ENCODE assay signal across 24 cellular contexts in genomic region chr11:61684870-61685610, GRCh38. TPM values are rescaled to one million over a fixed set of nuclear protein-coding genes. Genes with fewer than 3 reads are reported as not detected.
DNase-seq lines count a peak whose midpoint lies in the region; ATAC-seq and TF ChIP-seq lines count a peak whose summit lies in the region.
"Had no signal": no experiment of that assay in that cellular context is flagged by ENCODE, and none has a peak within 500 bp of the region (broad histone marks: within the 10 kb centered on the region; RNA-seq: fewer than 3 reads in every experiment).

No MANE protein-coding gene starts in this region.

- H2AFZ ChIP-seq in fibroblast of lung (ENCODE audit: low read length) (no peak overlapping the region), osteoblast (ENCODE audit: low read length) (no peak overlapping the region)
- H2AFZ ChIP-seq: parathyroid adenoma had no signal

- no peak overlapping the region for H3K27ac ChIP-seq in fibroblast of lung (ENCODE audit: insufficient read depth, low read length)
- H3K27ac ChIP-seq in osteoblast (ENCODE audit: low read depth, low read length): no peak overlapping the region
- no peak overlapping the region for H3K27ac ChIP-seq in ascending aorta
- H3K27ac ChIP-seq: gastrocnemius medialis, parathyroid adenoma, thyroid gland, vagina had no signal

- no peak overlapping the region for H3K4me3 ChIP-seq in fibroblast of lung (replicated peaks in 1 of 4; ENCODE audit: control extremely low read depth in 1 of 4, insufficient read depth in 1 of 4, low read depth in 3 of 4, low read length in 4 of 4)
- H3K4me3 ChIP-seq in osteoblast (ENCODE audit: insufficient read depth, low read length): no peak overlapping the region
- no peak overlapping the region for H3K4me3 ChIP-seq in ascending aorta
- H3K4me3 ChIP-seq: gastrocnemius medialis, thyroid gland, vagina had no signal

- H3K27me3 ChIP-seq in fibroblast of lung (ENCODE audit: control insufficient read depth, insufficient read depth, low read length) (no peaks in the 10 kb centered on the region), osteoblast (ENCODE audit: insufficient read depth, low read length) (no peaks in the 10 kb centered on the region), ascending aorta (peaks cover 4% of the 10 kb centered on the region)
- H3K27me3 ChIP-seq: gastrocnemius medialis, thyroid gland, vagina had no signal

- TF ChIP-seq CTCF in fibroblast of lung (conservative IDR thresholded peaks at IDR 0.05 in 1 of 2, IDR thresholded peaks at IDR 0.05 in 1 of 2; ENCODE audit: low read depth in 1 of 2, low read length in 2 of 2) (no peak), osteoblast (IDR thresholded peaks at IDR 0.05; ENCODE audit: extremely low read depth, low read depth, low read length) (no peak), ascending aorta (IDR thresholded peaks at IDR 0.05) (no peak)

- H3K9me3 Mint-ChIP-seq in activated naive CD8-positive, alpha-beta T cell treated with anti-CD3 and anti-CD28 coated beads, Interleukin-2, amount 50 U/mL, for 24 hours: no peaks in the 10 kb centered on the region
- H3K9me3 Mint-ChIP-seq in activated naive CD8-positive, alpha-beta T cell treated with anti-CD3 and anti-CD28 coated beads for 36 hours: no peaks in the 10 kb centered on the region
- no peaks in the 10 kb centered on the region for H3K9me3 Mint-ChIP-seq in T-cell
- H3K9me3 Mint-ChIP-seq: activated CD4-positive, alpha-beta memory T cell treated with anti-CD3 and anti-CD28 coated beads, Interleukin-2, amount 10 ng/mL, durations not matched to agents 7 days and 5 days; dendritic cell treated with granulocyte-macrophage colony-stimulating factor and Interleukin-4, amounts not matched to agents 40 ng/mL and 50 ng/mL, for 4 days had no signal

- H3K27ac Mint-ChIP-seq in activated naive CD8-positive, alpha-beta T cell treated with anti-CD3 and anti-CD28 coated beads, Interleukin-2, amount 50 U/mL, for 24 hours: no peak overlapping the region
- H3K27ac Mint-ChIP-seq in activated naive CD8-positive, alpha-beta T cell treated with anti-CD3 and anti-CD28 coated beads for 36 hours: no peak overlapping the region
- H3K27ac Mint-ChIP-seq in T-cell: peak overlapping the region in 1 of 2 donors; percentile 8
- H3K27ac Mint-ChIP-seq: activated CD4-positive, alpha-beta memory T cell treated with anti-CD3 and anti-CD28 coated beads, Interleukin-2, amount 10 ng/mL, durations not matched to agents 7 days and 5 days; activated naive CD8-positive, alpha-beta T cell; dendritic cell treated with granulocyte-macrophage colony-stimulating factor and Interleukin-4, amounts not matched to agents 40 ng/mL and 50 ng/mL, for 4 days had no signal

- ATAC-seq in activated naive CD8-positive, alpha-beta T cell treated with anti-CD3 and anti-CD28 coated beads, Interleukin-2, amount 50 U/mL, for 24 hours: peak; percentile 11
- ATAC-seq in T-cell (replicated peaks in 1 of 4): no peak
- ATAC-seq: gastrocnemius medialis, left colon had no signal

- CTCF ChIA-PET in T-cell (lab: Charles Lee): interaction anchor here (1.0 to 1.5 kb wide), 2 partner anchors 9 to 48 kb away, joined by 3 to 4 read pairs; no protein-coding TSS in a partner anchor

- DNase-seq in activated naive CD8-positive, alpha-beta T cell treated with anti-CD3 and anti-CD28 coated beads, Interleukin-2, amount 50 U/mL, for 24 hours: no peak
- no peak for DNase-seq in activated naive CD8-positive, alpha-beta T cell treated with anti-CD3 and anti-CD28 coated beads for 36 hours
- DNase-seq in T-cell (no peak), fibroblast of lung (ENCODE audit: low read depth in 2 of 2) (peak in 1 of 2 donors; percentile 77), osteoblast (ENCODE audit: insufficient read length, low spot score, missing footprints) (peak; percentile 94), midbrain (lab: John Stamatoyannopoulos, UW) (no peak), ascending aorta (ENCODE audit: low spot score in 2 of 2) (no peak)
- DNase-seq in stimulated activated CD4-positive, alpha-beta T cell treated with anti-CD3 and anti-CD28 coated beads, Interleukin-4, amount 100 ng/mL, for 4 hours: no peak
- DNase-seq: DMS153, gastrocnemius medialis, HCEC 1CT, hypothalamus, left colon, mammary epithelial cell, NCI-H1436 treated with DMSO at 0.1 percent for 48 hours, NCI-H345, Right ventricle myocardium superior, small intestine, thyroid gland had no signal

- H3K4me1 Mint-ChIP-seq in activated naive CD8-positive, alpha-beta T cell treated with anti-CD3 and anti-CD28 coated beads, Interleukin-2, amount 50 U/mL, for 24 hours: peaks cover 7% of the 10 kb centered on the region
- H3K4me1 Mint-ChIP-seq in activated naive CD8-positive, alpha-beta T cell treated with anti-CD3 and anti-CD28 coated beads for 36 hours: peaks cover 3% of the 10 kb centered on the region
- peaks cover 7 to 15% (median 7%) of the 10 kb centered on the region in 3 donors for H3K4me1 Mint-ChIP-seq in T-cell

- H3K4me1 ChIP-seq in fibroblast of lung (ENCODE audit: control insufficient read depth, extremely low read depth, insufficient read depth, low read length) (peaks cover 6% of the 10 kb centered on the region), osteoblast (ENCODE audit: insufficient read depth, low read length) (peaks cover 45% of the 10 kb centered on the region), ascending aorta (peaks cover 0 to 5% of the 10 kb centered on the region in 2 donors)
- H3K4me1 ChIP-seq: parathyroid adenoma had no signal

- no peak overlapping the region for H3K9ac ChIP-seq in fibroblast of lung (ENCODE audit: insufficient read depth, low read length)
- H3K9ac ChIP-seq: parathyroid adenoma had no signal

- H4K20me1 ChIP-seq in fibroblast of lung (ENCODE audit: control insufficient read depth, extremely low read depth, insufficient read depth, low read length) (no peaks in the 10 kb centered on the region), osteoblast (ENCODE audit: insufficient read depth, low read length) (peaks cover 37% of the 10 kb centered on the region)

- intact Hi-C loops in ascending aorta (cut with DNase I): no loop called here

- no peaks in the 10 kb centered on the region for H3K36me3 Mint-ChIP-seq in activated naive CD8-positive, alpha-beta T cell treated with anti-CD3 and anti-CD28 coated beads, Interleukin-2, amount 50 U/mL, for 24 hours (ENCODE audit: low read depth)
- H3K36me3 Mint-ChIP-seq in activated naive CD8-positive, alpha-beta T cell treated with anti-CD3 and anti-CD28 coated beads for 36 hours: no peaks in the 10 kb centered on the region
- no peaks in the 10 kb centered on the region for H3K36me3 Mint-ChIP-seq in T-cell
- H3K36me3 Mint-ChIP-seq: activated naive CD8-positive, alpha-beta T cell had no signal

- H3K79me2 ChIP-seq in fibroblast of lung (ENCODE audit: control insufficient read depth, insufficient read depth, low read length) (no peaks in the 10 kb centered on the region), osteoblast (ENCODE audit: insufficient read depth, low read length) (peaks cover 62% of the 10 kb centered on the region)
- H3K79me2 ChIP-seq: parathyroid adenoma had no signal

- H3K36me3 ChIP-seq in fibroblast of lung (ENCODE audit: control insufficient read depth, insufficient read depth, low read length) (no peaks in the 10 kb centered on the region), osteoblast (ENCODE audit: insufficient read depth, low read length) (no peaks in the 10 kb centered on the region), ascending aorta (no peaks in the 10 kb centered on the region)
- H3K36me3 ChIP-seq: gastrocnemius medialis, thyroid gland, vagina had no signal

- POLR2A ChIA-PET in T-cell (lab: Charles Lee): no interaction called here

- no peak overlapping the region for H3K4me3 Mint-ChIP-seq in activated naive CD8-positive, alpha-beta T cell treated with anti-CD3 and anti-CD28 coated beads, Interleukin-2, amount 50 U/mL, for 24 hours
- H3K4me3 Mint-ChIP-seq in activated naive CD8-positive, alpha-beta T cell treated with anti-CD3 and anti-CD28 coated beads for 36 hours: no peak overlapping the region
- H3K4me3 Mint-ChIP-seq in T-cell: peak overlapping the region in 2 of 3 donors; percentile 14 to 22
- H3K4me3 Mint-ChIP-seq: activated CD4-positive, alpha-beta memory T cell treated with anti-CD3 and anti-CD28 coated beads, Interleukin-2, amount 10 ng/mL, durations not matched to agents 7 days and 5 days; activated naive CD8-positive, alpha-beta T cell; dendritic cell treated with granulocyte-macrophage colony-stimulating factor and Interleukin-4, amounts not matched to agents 40 ng/mL and 50 ng/mL, for 4 days had no signal

- H3K27me3 Mint-ChIP-seq in activated naive CD8-positive, alpha-beta T cell treated with anti-CD3 and anti-CD28 coated beads, Interleukin-2, amount 50 U/mL, for 24 hours: peaks cover 9% of the 10 kb centered on the region
- H3K27me3 Mint-ChIP-seq in activated naive CD8-positive, alpha-beta T cell treated with anti-CD3 and anti-CD28 coated beads for 36 hours: peaks cover 4% of the 10 kb centered on the region
- peaks cover 14 to 17% of the 10 kb centered on the region in 2 donors for H3K27me3 Mint-ChIP-seq in T-cell
- H3K27me3 Mint-ChIP-seq: dendritic cell treated with granulocyte-macrophage colony-stimulating factor and Interleukin-4, amounts not matched to agents 40 ng/mL and 50 ng/mL, for 4 days had no signal

- H3K9me3 ChIP-seq in fibroblast of lung (ENCODE audit: control insufficient read depth, insufficient read depth, low read depth, low read length) (no peaks in the 10 kb centered on the region), osteoblast (ENCODE audit: low read depth, low read length) (no peaks in the 10 kb centered on the region), ascending aorta (no peaks in the 10 kb centered on the region)
- H3K9me3 ChIP-seq: gastrocnemius medialis, thyroid gland, vagina had no signal

- H3K4me2 ChIP-seq in fibroblast of lung (ENCODE audit: extremely low read depth, insufficient read depth, low read length) (peak overlapping the region; percentile 35), osteoblast (ENCODE audit: insufficient read depth, low read length) (peak overlapping the region; percentile 61)

RNA-seq across cellular contexts. Expression of gene DAGLA, which starts 4.8 kb away (rescaled TPM):
- under 1 TPM; 0.12 to 0.22 TPM for total RNA-seq in activated naive CD8-positive, alpha-beta T cell treated with anti-CD3 and anti-CD28 coated beads for 36 hours
- 1 to 10 TPM in 1 of 5 donors, under 1 TPM in 4; 0.15 to 1.6 (median 0.23) TPM for total RNA-seq in T-cell
- 1.3 and 2.0 TPM in 2 replicates for total RNA-seq in fibroblast of lung
- 1.00 and 1.4 TPM in 2 replicates for polyA plus RNA-seq in fibroblast of lung
- 1.8 and 2.6 TPM in 2 replicates for polyA plus RNA-seq in fibroblast of lung (2012)
- 5.5 and 9.5 TPM in 2 replicates for polyA minus RNA-seq in fibroblast of lung (ENCODE audit: low replicate concordance)
- total RNA-seq in osteoblast: 2.9 and 3.6 TPM in 2 replicates
- total RNA-seq in ascending aorta: 5.3 TPM

Comparison
In these comparisons a context has a peak if more than half of its experiments do, and no peak if none do; other contexts are left out.
1. H3K4me3 Mint-ChIP-seq: peak in T-cell (2 of 3); none in activated naive CD8-positive, alpha-beta T cell treated with anti-CD3 and anti-CD28 coated beads, Interleukin-2, amount 50 U/mL, for 24 hours (single experiment) and activated naive CD8-positive, alpha-beta T cell treated with anti-CD3 and anti-CD28 coated beads for 36 hours (single experiment).